ENCODE assay signal across 17 cellular contexts in the genomic region with DNA sequence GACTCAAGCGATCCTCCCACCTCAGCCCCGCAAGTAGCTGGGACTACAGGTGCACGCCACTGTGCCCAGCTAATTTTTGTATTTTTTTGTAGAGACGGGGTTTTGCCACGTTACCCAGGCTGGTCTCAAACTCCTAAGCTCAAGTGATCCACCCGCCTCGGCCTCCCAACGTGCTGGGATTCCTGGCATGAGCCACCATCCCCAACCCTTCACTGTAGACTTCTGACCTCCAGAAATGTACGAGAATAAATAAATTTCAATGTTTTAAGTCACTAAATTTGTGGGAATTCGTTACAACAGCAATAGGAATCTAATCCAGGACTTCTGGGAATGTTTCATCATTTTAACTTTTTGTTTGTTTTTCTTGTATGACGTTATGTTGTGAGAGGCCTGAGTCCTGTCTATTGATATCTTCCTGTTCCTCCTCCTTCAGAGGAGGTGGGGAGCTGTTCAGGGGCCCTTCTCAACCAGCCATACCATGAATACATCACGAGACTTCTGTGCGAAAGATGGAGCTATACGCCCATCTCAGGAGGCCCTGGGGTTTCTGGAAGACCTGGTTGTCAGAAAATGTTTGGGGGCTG. TPM values are rescaled to one million over a fixed set of nuclear protein-coding genes. Genes with fewer than 3 reads are reported as not detected.
DNase-seq lines count a peak whose midpoint lies in the region; ATAC-seq and TF ChIP-seq lines count a peak whose summit lies in the region.
"Had no signal": no experiment of that assay in that cellular context is flagged by ENCODE, and none has a peak within 500 bp of the region (broad histone marks: within the 10 kb centered on the region; RNA-seq: fewer than 3 reads in every experiment).

No MANE protein-coding gene starts in this region.

- ATAC-seq in mucosa of descending colon (peak; percentile 21), HG02759 (IDR thresholded peaks at IDR 0.05; ENCODE audit: unreplicated experiment) (no peak), GM19328 (IDR thresholded peaks at IDR 0.05; ENCODE audit: unreplicated experiment) (no peak), HG03521 (IDR thresholded peaks at IDR 0.05; ENCODE audit: unreplicated experiment) (no peak)

- H3K36me3 ChIP-seq in KOPT-K1 (ENCODE audit: insufficient read depth, low read length) = no peaks in the 10 kb centered on the region
- H3K36me3 ChIP-seq in mucosa of descending colon (ENCODE audit: low read depth) = no peaks in the 10 kb centered on the region

- H3K27me3 ChIP-seq in AG04450 (ENCODE audit: control insufficient read depth, insufficient read depth, low read length) (no peaks in the 10 kb centered on the region), dorsolateral prefrontal cortex (no peaks in the 10 kb centered on the region)

- peak; percentile 77 for DNase-seq in AG04450 (ENCODE audit: low read depth, low spot score)
- no peak for DNase-seq in dorsolateral prefrontal cortex
- no peak for DNase-seq in mucosa of descending colon
- DNase-seq in SK-N-DZ (ENCODE audit: low spot score) = no peak
- DNase-seq: AML-193; central memory CD4-positive, alpha-beta T cell; NCI-H1048; NCI-H345; nucleus accumbens; small intestine had no signal

- H3K4me1 ChIP-seq in mucosa of descending colon (ENCODE audit: low read depth) = no peaks in the 10 kb centered on the region

- H3K4me3 ChIP-seq in AG04450 (ENCODE audit: low read depth, low read length) (no peak overlapping the region), dorsolateral prefrontal cortex (no peak overlapping the region), mucosa of descending colon (no peak overlapping the region)

- intact Hi-C loops in dorsolateral prefrontal cortex (cut with DNase I) = no loop called here
- intact Hi-C loops in mucosa of descending colon (cut with DNase I, micrococcal nuclease) = no loop called here

- POLR2A ChIA-PET in AG04450 (lab: Yijun Ruan, JAX) = interaction anchor here (1.3 to 2.2 kb wide), 4 partner anchors 10 to 168 kb away, joined by 6 to 16 read pairs (median 10); partner anchors contain the start of genes NCL and PTMA

- CTCF ChIA-PET in AG04450 (lab: Charles Lee) = interaction anchor here (1.0 to 3.7 kb wide), 6 partner anchors 20 to 82 kb away, joined by 3 to 22 read pairs (median 12); no protein-coding TSS in a partner anchor

- H3K9me3 ChIP-seq in AG04450 (ENCODE audit: control insufficient read depth, insufficient read depth, low read length) (no peaks in the 10 kb centered on the region), KOPT-K1 (ENCODE audit: insufficient read depth, low read length, poor library complexity, severe bottlenecking) (no peaks in the 10 kb centered on the region), mucosa of descending colon (no peaks in the 10 kb centered on the region)

- peak overlapping the region; percentile 84 for H3K27ac ChIP-seq in AG04450 (ENCODE audit: low read depth, low read length)
- H3K27ac ChIP-seq in KOPT-K1 (ENCODE audit: low read depth, low read length, poor library complexity, severe bottlenecking) = peak overlapping the region; percentile 55
- H3K27ac ChIP-seq in dorsolateral prefrontal cortex = peak overlapping the region in 36 of 59 donors; percentile 2 to 78 (median 55)

- TF ChIP-seq CTCF in AG04450 (IDR thresholded peaks at IDR 0.05; ENCODE audit: low read depth, low read length) = no peak
- no peak for TF ChIP-seq CTCF in dorsolateral prefrontal cortex (IDR thresholded peaks at IDR 0.05 in 54 of 56, conservative IDR thresholded peaks at IDR 0.05 in 2 of 56; ENCODE audit: low read depth in 1 of 56, partially characterized antibody in 56 of 56)
- no peak for TF ChIP-seq CTCF in mucosa of descending colon (IDR thresholded peaks at IDR 0.05)

RNA-seq across cellular contexts. Expression of gene TEX44, which starts 40.0 kb away (rescaled TPM):
- not detected in 2 replicates for polyA plus RNA-seq in AG04450 (2011; rRNA removed)
- polyA minus RNA-seq in AG04450 (2011; rRNA and poly(A)+ RNA removed) = not detected in 2 replicates
- total RNA-seq in dorsolateral prefrontal cortex (not detected), mucosa of descending colon (not detected)
- not detected in 2 replicates for polyA plus RNA-seq in SK-N-DZ (2014; cell fraction: cytosol; rRNA removed)
- polyA plus RNA-seq in SK-N-DZ (2014; cell fraction: nucleus; rRNA removed) = not detected in 2 replicates
- total RNA-seq: epithelial cell of proximal tubule, lung microvascular endothelial cell, subcutaneous adipose tissue had no signal
- polyA plus RNA-seq: small intestine had no signal
